In genomic region chr7:50502001-50502684, GRCh38 we compare ENCODE assay signal across 1 cellular context.
TF ChIP-seq lines count a peak whose summit lies in the region.

No MANE protein-coding gene starts in this region.

TF ChIP-seq in K562, 482 proteins besides CTCF, POLR2A, EP300 and RAD21:
- TF ChIP-seq BACH1 (tag; IDR thresholded peaks at IDR 0.05): peak; percentile 44; the same call in 1 of the 2 replicates
- TF ChIP-seq MAFK (IDR thresholded peaks at IDR 0.05; ENCODE audit: low read length): 0 out of 2 replicates have a peak, but pooled peaks have one; percentile 1
- TF ChIP-seq CTBP1 (IDR thresholded peaks at IDR 0.05; ENCODE audit: borderline replicate concordance): peak; percentile 23; the same call in 1 of the 2 replicates
- no peak for TF ChIP-seq ZNF184 (CRISPR knock-in tag; IDR thresholded peaks at IDR 0.05)
- peak; percentile 45 for TF ChIP-seq FOSL1 (tag; conservative IDR thresholded peaks at IDR 0.05)
- peak; percentile 77 for TF ChIP-seq CEBPG (CRISPR knock-in tag; IDR thresholded peaks at IDR 0.05)
- TF ChIP-seq CEBPG (tag; conservative IDR thresholded peaks at IDR 0.05 in 1 of 2, IDR thresholded peaks at IDR 0.05 in 1 of 2): peak; percentile 50 to 81
- peak; percentile 87 for TF ChIP-seq PKNOX1 (IDR thresholded peaks at IDR 0.05)
- peak; percentile 91 for TF ChIP-seq MEIS2 (IDR thresholded peaks at IDR 0.05; ENCODE audit: partially characterized antibody)
- TF ChIP-seq E2F1 (CRISPR knock-in tag; IDR thresholded peaks at IDR 0.05): no peak
- TF ChIP-seq PBX2 (CRISPR knock-in tag; IDR thresholded peaks at IDR 0.05; ENCODE audit: low read depth): no peak
- peak; percentile 82 for TF ChIP-seq PBX2 (tag; conservative IDR thresholded peaks at IDR 0.05; ENCODE audit: low read depth)
- no peak for TF ChIP-seq E2F6 (IDR thresholded peaks at IDR 0.05; ENCODE audit: borderline replicate concordance in 1 of 2, extremely low read depth in 1 of 2, insufficient read depth in 1 of 2, insufficient read length in 1 of 2, low read depth in 1 of 2, low read length in 1 of 2, poor library complexity in 1 of 2, severe bottlenecking in 1 of 2)
- no peak; the same call in 1 of the 2 replicates for TF ChIP-seq JUND (IDR thresholded peaks at IDR 0.05; ENCODE audit: borderline replicate concordance, low read depth, low read length)
- TF ChIP-seq JUND (tag; IDR thresholded peaks at IDR 0.05; ENCODE audit: borderline replicate concordance, low read depth, low read length): peak; percentile 18; the same call in 1 of the 3 replicates
- peak; percentile 45; the same call in 1 of the 2 replicates for TF ChIP-seq TFAP4 (CRISPR knock-in tag; IDR thresholded peaks at IDR 0.05; ENCODE audit: borderline replicate concordance)
- peak; percentile 47; the same call in 1 of the 2 replicates for TF ChIP-seq ZFP91 (CRISPR knock-in tag; IDR thresholded peaks at IDR 0.05)
- 0 out of 2 replicates have a peak, but pooled peaks have one; percentile 21 for TF ChIP-seq ATF4 (CRISPR knock-in tag; IDR thresholded peaks at IDR 0.05)
- peak; percentile 10; the same call in 1 of the 2 replicates for TF ChIP-seq C11orf30 (IDR thresholded peaks at IDR 0.05; ENCODE audit: low read depth)
- peak; percentile 71 for TF ChIP-seq ATF3 (IDR thresholded peaks at IDR 0.05)
- TF ChIP-seq ATF3 (CRISPR knock-in tag; conservative IDR thresholded peaks at IDR 0.05): no peak
- no peak for TF ChIP-seq PHF8 (IDR thresholded peaks at IDR 0.05; ENCODE audit: borderline replicate concordance, low read length)
TF ChIP-seq in K562: peak in this region for 14.
